8 cellular contexts compared by ENCODE assay signal in the genomic region with DNA sequence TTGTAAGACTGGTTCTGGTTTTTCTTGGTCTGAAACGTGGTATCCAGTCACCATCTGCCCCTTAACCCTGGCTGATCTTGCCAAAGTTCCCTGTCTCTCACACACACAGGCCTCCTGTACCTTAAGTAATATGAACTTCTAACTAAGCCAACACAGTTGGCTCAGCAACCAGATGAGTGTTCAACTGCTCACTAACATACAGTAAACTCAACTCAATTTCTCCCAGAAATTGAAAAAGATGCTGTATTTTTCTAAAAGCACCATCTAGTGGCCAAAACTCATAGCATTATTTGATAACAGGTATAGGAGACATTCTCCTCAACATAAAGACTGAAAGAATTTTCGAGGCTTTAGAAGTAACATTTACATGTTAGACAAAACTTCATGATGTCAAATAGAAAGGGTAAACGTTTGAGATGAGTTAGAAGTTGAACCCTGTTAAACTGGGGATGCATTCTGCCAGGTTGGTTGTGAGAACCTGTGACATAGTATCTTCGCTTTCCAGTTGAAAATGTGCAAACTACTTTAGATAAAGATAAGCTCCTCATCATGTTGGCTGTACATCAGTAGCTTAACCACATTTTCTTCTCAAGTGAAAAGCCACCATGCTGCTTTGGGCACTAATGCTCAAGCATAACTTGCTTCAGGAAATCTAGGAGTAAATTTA. TPM values are rescaled to one million over a fixed set of nuclear protein-coding genes. Genes with fewer than 3 reads are reported as not detected.
DNase-seq lines count a peak whose midpoint lies in the region; ATAC-seq and TF ChIP-seq lines count a peak whose summit lies in the region.

No MANE protein-coding gene starts in this region.

- H3K9me3 Mint-ChIP-seq in CD14-positive monocyte (no peaks in the 10 kb centered on the region), GM23338 (no peaks in the 10 kb centered on the region)

- no peaks in the 10 kb centered on the region for H4K20me1 ChIP-seq in GM23338 (replicated peaks; ENCODE audit: insufficient read depth)

- intact Hi-C loops in CD14-positive monocyte (cut with micrococcal nuclease): loop anchor here in 1 of 2 donors (5.0 kb wide), 1 partner anchor 158 kb away; no protein-coding TSS in a partner anchor

- H3K9me2 ChIP-seq in GM23338 (ENCODE audit: insufficient read depth): no peaks in the 10 kb centered on the region

- TF ChIP-seq CTCF in CD14-positive monocyte (IDR thresholded peaks at IDR 0.05) (peak; percentile 66), GM23338 (conservative IDR thresholded peaks at IDR 0.05; ENCODE audit: low read depth in 2 of 2) (peak; percentile 57 to 86), fibroblast of mammary gland (conservative IDR thresholded peaks at IDR 0.05; ENCODE audit: control insufficient read depth, insufficient read depth, low read depth, low read length) (peak; percentile 62)

- no peak overlapping the region for H2AFZ ChIP-seq in GM23338

- H3K4me1 Mint-ChIP-seq in CD14-positive monocyte (peaks cover 19% of the 10 kb centered on the region), GM23338 (peaks cover 19% of the 10 kb centered on the region)

- no peaks in the 10 kb centered on the region for H3K36me3 ChIP-seq in GM23338 (ENCODE audit: insufficient read depth)

- no peaks in the 10 kb centered on the region for H3K79me2 ChIP-seq in GM23338 (replicated peaks; ENCODE audit: insufficient read depth)

- H3F3A ChIP-seq in GM23338 (replicated peaks; ENCODE audit: low read depth): 0 out of 2 replicates have a peak, but pooled peaks cover 5% of the 10 kb centered on the region

- ATAC-seq in GM23338 (peak; percentile 32), HG03097 (IDR thresholded peaks at IDR 0.05; ENCODE audit: low FRiP score, unreplicated experiment) (no peak), HG02763 (IDR thresholded peaks at IDR 0.05; ENCODE audit: unreplicated experiment) (no peak)

- H3K27ac ChIP-seq in GM23338 (ENCODE audit: low read depth): no peak overlapping the region

- no peak for DNase-seq in CD14-positive monocyte (ENCODE audit: low spot score)
- DNase-seq in GM23338 (ENCODE audit: low spot score): peak; percentile 78
- peak; percentile 24 for DNase-seq in SK-N-DZ (ENCODE audit: low spot score)
- peak; percentile 89 for DNase-seq in fibroblast of mammary gland (ENCODE audit: low read depth)
- DNase-seq in pons (ENCODE audit: low spot score): peak; percentile 35
- no peak for DNase-seq in cortex of kidney (lab: John Stamatoyannopoulos, UW)

- H3K27me3 ChIP-seq in GM23338 (ENCODE audit: insufficient read depth): no peaks in the 10 kb centered on the region

- no peak overlapping the region for H3K4me3 Mint-ChIP-seq in CD14-positive monocyte
- no peak overlapping the region for H3K4me3 Mint-ChIP-seq in GM23338

- H3K4me1 ChIP-seq in GM23338 (ENCODE audit: insufficient read depth): no peaks in the 10 kb centered on the region

- H3K27ac Mint-ChIP-seq in CD14-positive monocyte: peak overlapping the region in 3 of 7 donors; percentile 6 to 68 (median 33)
- no peak overlapping the region for H3K27ac Mint-ChIP-seq in GM23338

- peaks cover 0 to 2% (median 0%) of the 10 kb centered on the region in 3 donors for H3K27me3 Mint-ChIP-seq in CD14-positive monocyte (ENCODE audit: low read depth in 3 of 3)
- no peaks in the 10 kb centered on the region for H3K27me3 Mint-ChIP-seq in GM23338 (ENCODE audit: insufficient read depth, low read depth, poor library complexity)

- no peak overlapping the region for H3K4me2 ChIP-seq in GM23338

- H3K36me3 Mint-ChIP-seq in CD14-positive monocyte (peaks cover 25 to 42% of the 10 kb centered on the region in 2 donors), GM23338 (ENCODE audit: low read depth) (peaks cover 21% of the 10 kb centered on the region; the same call in 2 of the 3 replicates)

- no peak overlapping the region for H3K4me3 ChIP-seq in GM23338
- no peak overlapping the region for H3K4me3 ChIP-seq in fibroblast of mammary gland (ENCODE audit: control insufficient read depth, low read depth, low read length)

TF ChIP-seq in GM23338, 12 proteins besides CTCF, POLR2A, EP300 and RAD21:
- TF ChIP-seq ZNF114 (CRISPR knock-in tag; IDR thresholded peaks at IDR 0.05): no peak
- TF ChIP-seq JUNB (IDR thresholded peaks at IDR 0.05; ENCODE audit: unreplicated experiment): no peak
- TF ChIP-seq ZNF331 (CRISPR knock-in tag; IDR thresholded peaks at IDR 0.05; ENCODE audit: low read depth): no peak
- TF ChIP-seq EZH2phosphoT487 (IDR thresholded peaks at IDR 0.05; ENCODE audit: unreplicated experiment): no peak
TF ChIP-seq in GM23338: peak in this region for 0.

RNA-seq across cellular contexts. Expression of a gene that starts 31.2 kb away (rescaled TPM):
- polyA plus RNA-seq in CD14-positive monocyte (100 to 1,000 TPM; 171 to 264 TPM), GM23338 (2016; fragmentation: Nextera tagmentation; extraction: Ambion mirVana) (233 and 248 TPM in 2 replicates)
- 207 and 225 TPM in 2 replicates for total RNA-seq in GM23338 (2014; rRNA removed; shearing (Covaris generic))
- polyA plus RNA-seq in SK-N-DZ (2014; cell fraction: cytosol; rRNA removed): 141 and 145 TPM in 2 replicates
- 45.9 and 53.7 TPM in 2 replicates for polyA plus RNA-seq in SK-N-DZ (2014; cell fraction: nucleus; rRNA removed)

Comparison
In these comparisons a context has a peak if more than half of its experiments do, and no peak if none do; other contexts are left out.
1. DNase-seq: peak in GM23338 (single experiment), SK-N-DZ (single experiment), fibroblast of mammary gland (single experiment) and pons (single experiment); none in CD14-positive monocyte (single experiment) and cortex of kidney (single experiment).
2. Peak in every context shown above with its lines, with median percentiles within 50 percentile points of each other: CTCF ChIP-seq.